Comparison of ENCODE assay signal across 1 cellular context in genomic region chr3:121491683-121492082, GRCh38.
TF ChIP-seq lines count a peak whose summit lies in the region.

No MANE protein-coding gene starts in this region.

TF ChIP-seq in GM23338, 12 proteins besides CTCF, POLR2A, EP300 and RAD21 (continued from another document):
- TF ChIP-seq ZNF462 (CRISPR knock-in tag; IDR thresholded peaks at IDR 0.05) = no peak
- no peak for TF ChIP-seq ETS1 (IDR thresholded peaks at IDR 0.05)
- TF ChIP-seq STAT1 (IDR thresholded peaks at IDR 0.05; ENCODE audit: unreplicated experiment) = no peak
- TF ChIP-seq JUNB (IDR thresholded peaks at IDR 0.05; ENCODE audit: unreplicated experiment) = no peak
- no peak for TF ChIP-seq EZH2 (IDR thresholded peaks at IDR 0.05; ENCODE audit: low read depth, unreplicated experiment)
- TF ChIP-seq EZH2phosphoT487 (IDR thresholded peaks at IDR 0.05; ENCODE audit: unreplicated experiment) = no peak
- TF ChIP-seq REST (IDR thresholded peaks at IDR 0.05; ENCODE audit: unreplicated experiment) = no peak
